Comparison of ENCODE assay signal across 17 cellular contexts in genomic region chr10:51937736-51938135, GRCh38.
DNase-seq lines count a peak whose midpoint lies in the region; TF ChIP-seq lines count a peak whose summit lies in the region.
"Had no signal": no experiment of that assay in that cellular context is flagged by ENCODE, and none has a peak within 500 bp of the region (broad histone marks: within the 10 kb centered on the region; RNA-seq: fewer than 3 reads in every experiment).

No MANE protein-coding gene starts in this region.

- H2BK15ac ChIP-seq in H9 (ENCODE audit: low read depth, low read length), result no peak overlapping the region

- H2AFZ ChIP-seq in H9 (ENCODE audit: low read length), result no peak overlapping the region
- H2AFZ ChIP-seq: PC-9 had no signal

- no peak for TF ChIP-seq CTCF in H9 (conservative IDR thresholded peaks at IDR 0.05)
- no peak for TF ChIP-seq CTCF in nephron progenitor cell (IDR thresholded peaks at IDR 0.05)

- H3T11ph ChIP-seq in H9 (ENCODE audit: low read length), result no peak overlapping the region

- no peak overlapping the region for H2BK5ac ChIP-seq in H9 (ENCODE audit: insufficient read length, low read length)

- DNase-seq in GM04503 (ENCODE audit: low read depth), result peak; percentile 23
- peak; percentile 81 for DNase-seq in amniotic epithelial cell (ENCODE audit: low read depth)
- DNase-seq in fibroblast of the conjunctiva (ENCODE audit: low read depth), result peak; percentile 53
- peak; percentile 60 for DNase-seq in stromal cell of bone marrow (ENCODE audit: low read depth)
- DNase-seq in H9, result no peak
- DNase-seq in stimulated activated CD4-positive, alpha-beta T cell treated with anti-CD3 and anti-CD28 coated beads, Interleukin-4, amount 100 ng/mL, for 1 hour, result no peak
- DNase-seq in nephron progenitor cell, result no peak
- DNase-seq: activated CD4-positive, alpha-beta T cell treated with anti-CD3 and anti-CD28 coated beads for 1 hour; activated CD8-positive, alpha-beta memory T cell treated with anti-CD3 and anti-CD28 coated beads, Interleukin-2, amount 50 U/mL, for 48 hours; activated naive CD8-positive, alpha-beta T cell treated with anti-CD3 and anti-CD28 coated beads for 36 hours; CD8-positive, alpha-beta memory T cell; GF-D8; NCI-H1694; PC-9; stimulated activated CD4-positive, alpha-beta T cell treated with anti-CD3 and anti-CD28 coated beads, Interleukin-1b, Interleukin-23, amount 100 ng/mL, for 48 hours; T-helper 17 cell; upper lobe of left lung had no signal

- no peak overlapping the region for H3K56ac ChIP-seq in H9 (ENCODE audit: insufficient read length, low read depth, low read length)

- no peaks in the 10 kb centered on the region for H3K23me2 ChIP-seq in H9 (ENCODE audit: insufficient read length, low read depth, low read length, poor library complexity, severe bottlenecking)

- H3K18ac ChIP-seq in H9 (ENCODE audit: insufficient read length, low read depth, low read length), result no peak overlapping the region

- no peaks in the 10 kb centered on the region for H3K4me1 ChIP-seq in H9 (ENCODE audit: insufficient read depth, low read length)

- H2BK120ac ChIP-seq in H9 (ENCODE audit: low read depth, low read length, poor library complexity, severe bottlenecking), result no peak overlapping the region

- H4K91ac ChIP-seq in H9 (ENCODE audit: insufficient read length, low read depth, low read length), result no peak overlapping the region

- peaks cover 0 to 4% of the 10 kb centered on the region in 2 experiments; a peak in 2 of 5 replicates for H3K9me3 Mint-ChIP-seq in H9
- peaks cover 3% of the 10 kb centered on the region for H3K9me3 Mint-ChIP-seq in nephron progenitor cell
- H3K9me3 Mint-ChIP-seq: activated naive CD8-positive, alpha-beta T cell treated with anti-CD3 and anti-CD28 coated beads for 36 hours had no signal

- H3K4me2 ChIP-seq in H9 (ENCODE audit: insufficient read depth, insufficient read length, low read length), result no peak overlapping the region
- H3K4me2 ChIP-seq: PC-9 had no signal

- no peak overlapping the region for H2BK12ac ChIP-seq in H9 (ENCODE audit: insufficient read length, low read depth, low read length)

- H3K27me3 ChIP-seq in H9 (ENCODE audit: insufficient read depth, low read length), result no peaks in the 10 kb centered on the region
- H3K27me3 ChIP-seq: upper lobe of left lung had no signal

- H3K36me3 Mint-ChIP-seq in H9 (ENCODE audit: insufficient read depth in 1 of 3, low read depth in 3 of 3) (no peaks in the 10 kb centered on the region; a peak in 1 of 7 replicates), nephron progenitor cell (ENCODE audit: low read depth) (no peaks in the 10 kb centered on the region)
- H3K36me3 Mint-ChIP-seq: activated naive CD8-positive, alpha-beta T cell treated with anti-CD3 and anti-CD28 coated beads for 36 hours; CD8-positive, alpha-beta memory T cell had no signal

- no peaks in the 10 kb centered on the region for H3K4me1 Mint-ChIP-seq in H9
- no peaks in the 10 kb centered on the region for H3K4me1 Mint-ChIP-seq in nephron progenitor cell
- H3K4me1 Mint-ChIP-seq: activated naive CD8-positive, alpha-beta T cell treated with anti-CD3 and anti-CD28 coated beads for 36 hours; CD8-positive, alpha-beta memory T cell; T-helper 17 cell had no signal

- H3K9ac ChIP-seq in H9 (ENCODE audit: extremely low read depth, insufficient read length, low read length), result no peak overlapping the region

- no peak overlapping the region for H2AK5ac ChIP-seq in H9 (ENCODE audit: insufficient read length, low read length)

- H4K8ac ChIP-seq in H9 (replicated peaks; ENCODE audit: insufficient read length, low read depth, low read length), result no peak overlapping the region

- H3K4me3 Mint-ChIP-seq in H9 (no peak overlapping the region), nephron progenitor cell (no peak overlapping the region)
- H3K4me3 Mint-ChIP-seq: activated naive CD8-positive, alpha-beta T cell treated with anti-CD3 and anti-CD28 coated beads for 36 hours; CD8-positive, alpha-beta memory T cell; T-helper 17 cell had no signal

- no peak overlapping the region for H2BK20ac ChIP-seq in H9 (ENCODE audit: low read depth, low read length, poor library complexity, severe bottlenecking)

- H3K9me3 ChIP-seq in H9 (ENCODE audit: control insufficient read depth, low read depth, low read length), result no peaks in the 10 kb centered on the region
- H3K9me3 ChIP-seq: upper lobe of left lung had no signal

- H3K27ac Mint-ChIP-seq in H9, result no peak overlapping the region
- H3K27ac Mint-ChIP-seq in nephron progenitor cell, result no peak overlapping the region
- H3K27ac Mint-ChIP-seq: activated naive CD8-positive, alpha-beta T cell treated with anti-CD3 and anti-CD28 coated beads for 36 hours; CD8-positive, alpha-beta memory T cell; T-helper 17 cell had no signal

- H3K27me3 Mint-ChIP-seq in H9 (ENCODE audit: low read depth), result no peaks in the 10 kb centered on the region
- no peaks in the 10 kb centered on the region for H3K27me3 Mint-ChIP-seq in nephron progenitor cell (ENCODE audit: low read depth, poor library complexity)
- H3K27me3 Mint-ChIP-seq: CD8-positive, alpha-beta memory T cell had no signal

- H3K79me2 ChIP-seq in H9 (ENCODE audit: insufficient read depth, low read length), result no peaks in the 10 kb centered on the region

- H4K20me1 ChIP-seq in H9 (ENCODE audit: control insufficient read depth, insufficient read depth, insufficient read length), result no peaks in the 10 kb centered on the region

- H3K4ac ChIP-seq in H9 (ENCODE audit: low read depth, low read length), result no peak overlapping the region

- no peak overlapping the region for H3K14ac ChIP-seq in H9 (ENCODE audit: insufficient read depth, low read length)

- WGBS in H9 (ENCODE audit: extremely low coverage, insufficient read length, low lambda C conversion rate), result no CpG with 5 or more reads among the region's 5 CpGs

- H4K5ac ChIP-seq in H9 (ENCODE audit: insufficient read length, low read depth, low read length), result no peak overlapping the region

- no peaks in the 10 kb centered on the region for H3K79me1 ChIP-seq in H9 (ENCODE audit: insufficient read depth, low read depth, low read length, poor library complexity, severe bottlenecking)

- H3K23ac ChIP-seq in H9 (ENCODE audit: insufficient read length, low read depth, low read length), result no peak overlapping the region

- no peak overlapping the region for H3K27ac ChIP-seq in H9 (ENCODE audit: insufficient read length, low read depth, low read length)
- H3K27ac ChIP-seq: PC-9 had no signal

Comparison
In these comparisons a context has a peak if more than half of its experiments do, and no peak if none do; other contexts are left out.
1. DNase-seq: peak in GM04503 (single experiment), amniotic epithelial cell (single experiment), fibroblast of the conjunctiva (single experiment) and stromal cell of bone marrow (single experiment); none in H9 (single experiment), stimulated activated CD4-positive, alpha-beta T cell treated with anti-CD3 and anti-CD28 coated beads, Interleukin-4, amount 100 ng/mL, for 1 hour (single experiment) and nephron progenitor cell (single experiment).